In the genomic region with DNA sequence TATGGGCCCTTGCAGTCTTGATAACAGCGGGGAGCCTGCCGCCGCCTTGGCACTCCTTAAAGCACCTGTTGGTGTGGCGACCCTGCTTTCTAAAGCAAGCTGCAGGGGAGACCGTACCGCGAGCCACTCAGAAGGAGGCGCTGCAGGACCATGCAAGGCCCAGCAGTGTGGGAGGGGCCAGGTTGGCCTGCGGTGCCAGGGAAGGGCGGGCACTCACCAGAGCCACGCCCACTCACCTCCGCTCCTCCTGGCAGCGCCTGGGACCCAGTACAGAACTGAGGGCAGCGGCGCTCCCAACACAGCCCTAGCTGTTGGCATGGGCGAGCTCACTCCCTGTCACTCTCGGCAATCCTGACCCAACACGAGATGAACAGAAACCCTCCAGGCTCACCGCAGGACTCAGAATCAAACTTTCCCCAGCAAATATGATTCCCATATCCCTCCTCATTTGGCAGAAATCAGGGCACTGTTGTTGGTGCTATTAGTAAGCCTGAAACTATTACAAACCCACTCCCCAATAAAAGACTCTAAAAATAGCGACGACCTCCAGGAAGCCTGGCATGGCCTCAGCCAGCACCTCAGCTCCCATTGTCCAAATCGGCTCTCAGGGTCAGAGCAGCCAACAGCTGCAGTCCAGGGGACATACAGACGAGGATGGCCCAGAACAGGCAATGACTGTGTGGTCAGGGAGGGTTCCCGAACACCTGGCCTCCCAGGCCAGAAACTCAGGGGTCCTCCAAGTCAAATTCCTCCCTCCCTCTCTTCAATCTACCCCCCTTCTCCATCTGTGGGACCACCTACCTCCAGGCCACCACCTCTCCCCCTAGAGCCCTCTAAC, we compare ENCODE assay signal across 1 cellular context.
TF ChIP-seq lines count a peak whose summit lies in the region.

No MANE protein-coding gene starts in this region.

TF ChIP-seq in HCT116, 20 proteins besides CTCF, POLR2A, EP300 and RAD21:
- TF ChIP-seq CBX3 (IDR thresholded peaks at IDR 0.05; ENCODE audit: low read depth) (no peak), SP1 (IDR thresholded peaks at IDR 0.05; ENCODE audit: low read depth) (no peak), REST (IDR thresholded peaks at IDR 0.05; ENCODE audit: low read depth) (no peak), TCF7L2 (IDR thresholded peaks at IDR 0.05; ENCODE audit: borderline replicate concordance, extremely low read depth, insufficient read depth, insufficient read length) (no peak), ZNF274 (IDR thresholded peaks at IDR 0.05; ENCODE audit: low read depth, low read length) (no peak), EGR1 (IDR thresholded peaks at IDR 0.05; ENCODE audit: low read depth) (no peak), EZH2 (IDR thresholded peaks at IDR 0.05) (no peak), SIN3A (IDR thresholded peaks at IDR 0.05; ENCODE audit: low read depth) (no peak), YY1 (IDR thresholded peaks at IDR 0.05; ENCODE audit: extremely low read depth, insufficient replicate concordance, low read depth, low read length) (no peak)
- TF ChIP-seq, protein P1, sequence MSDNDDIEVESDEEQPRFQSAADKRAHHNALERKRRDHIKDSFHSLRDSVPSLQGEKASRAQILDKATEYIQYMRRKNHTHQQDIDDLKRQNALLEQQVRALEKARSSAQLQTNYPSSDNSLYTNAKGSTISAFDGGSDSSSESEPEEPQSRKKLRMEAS (IDR thresholded peaks at IDR 0.05): no peak
TF ChIP-seq in HCT116: peak in this region for 0.
